Comparison of ENCODE assay signal across 19 cellular contexts in the genomic region with DNA sequence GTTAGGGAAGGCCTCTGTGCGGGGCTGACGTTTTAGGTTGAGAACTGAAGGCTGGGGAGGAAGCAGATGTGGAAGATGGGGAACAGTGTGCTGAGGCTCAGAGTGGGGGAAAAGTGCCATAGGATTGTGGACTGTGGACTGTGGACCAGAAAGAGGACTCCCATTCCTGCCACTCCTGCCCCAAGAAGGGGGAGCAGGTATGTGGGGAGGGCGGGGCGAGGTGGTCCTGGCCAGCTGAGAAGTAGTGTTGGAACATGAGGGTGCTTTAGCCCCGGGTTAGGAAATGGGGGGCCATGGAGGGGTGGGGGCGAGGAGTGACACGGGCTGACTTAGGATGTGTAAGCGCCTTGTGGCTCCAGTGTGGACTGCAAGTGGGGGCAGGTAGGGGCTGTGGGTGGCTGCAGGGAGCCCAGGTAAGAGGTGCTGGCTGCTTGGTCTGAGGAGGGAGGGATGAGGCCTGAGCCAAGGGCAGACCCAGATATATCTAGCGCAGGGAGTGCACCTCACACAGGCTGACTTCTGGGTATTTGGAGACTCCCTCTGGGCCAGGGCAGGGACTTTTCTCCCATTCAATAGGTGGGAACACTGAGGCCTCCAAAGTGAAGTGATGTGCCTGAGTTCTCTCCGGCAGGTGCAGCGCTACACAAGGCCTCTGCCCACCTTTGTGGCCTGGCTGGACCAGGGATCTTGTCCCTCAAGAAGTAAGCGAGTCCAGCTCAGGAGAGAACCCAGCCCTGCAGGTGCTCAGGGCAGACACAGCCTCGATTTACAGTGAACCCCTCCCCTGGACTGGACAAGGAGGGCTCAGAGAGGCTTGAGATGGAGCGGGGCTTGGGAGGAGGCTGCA.
A peak's percentile ranks its signal among the peaks of the same experiment; 100 is the strongest.
DNase-seq lines count a peak whose midpoint lies in the region; ATAC-seq and TF ChIP-seq lines count a peak whose summit lies in the region.
"Had no signal": no experiment of that assay in that cellular context is flagged by ENCODE, and none has a peak within 500 bp of the region (broad histone marks: within the 10 kb centered on the region; RNA-seq: fewer than 3 reads in every experiment).

No MANE protein-coding gene starts in this region.

- no peak for TF ChIP-seq EP300 in esophagus muscularis mucosa (IDR thresholded peaks at IDR 0.05)

- BruUV-seq in IMR-90 (replicated peaks; lab: Mats Ljungman, UMichigan), result no TSS peak

- TF ChIP-seq POLR2A in IMR-90 (IDR thresholded peaks at IDR 0.05; ENCODE audit: low read depth, low read length) (no peak), esophagus muscularis mucosa (IDR thresholded peaks at IDR 0.05; ENCODE audit: low read depth) (no peak)

- TF ChIP-seq RAD21 in IMR-90 (IDR thresholded peaks at IDR 0.05; ENCODE audit: low read length), result no peak

- ATAC-seq in IMR-90 (ENCODE audit: low read depth) (no peak), HG02938 (IDR thresholded peaks at IDR 0.05; ENCODE audit: unreplicated experiment) (no peak)
- ATAC-seq: A549, PC-3 had no signal

- intact Hi-C loops in IMR-90 (cut with micrococcal nuclease) (no loop called here), esophagus muscularis mucosa (cut with DNase I) (no loop called here)

- H3K4me3 Mint-ChIP-seq in activated naive CD8-positive, alpha-beta T cell, result no peak overlapping the region
- H3K4me3 Mint-ChIP-seq in activated naive CD8-positive, alpha-beta T cell treated with anti-CD3 and anti-CD28 coated beads for 36 hours, result no peak overlapping the region
- H3K4me3 Mint-ChIP-seq: HFFc6 had no signal

- H3K9me3 ChIP-seq in IMR-90 (ENCODE audit: control insufficient read depth, insufficient read depth, low read length), result no peaks in the 10 kb centered on the region
- H3K9me3 ChIP-seq in esophagus muscularis mucosa, result no peaks in the 10 kb centered on the region
- H3K9me3 ChIP-seq: A549 had no signal

- peak overlapping the region; percentile 54 for H2AFZ ChIP-seq in IMR-90 (replicated peaks; ENCODE audit: low read length, poor library complexity)

- 87% methylated on average over 3 of the region's 14 CpGs; no CpG with 5 or more reads in 1 of the 2 experiments for WGBS in IMR-90 (ENCODE audit: extremely low coverage in 2 of 2, insufficient read length in 1 of 2), 2 experiments
- WGBS in esophagus muscularis mucosa, result 87% methylated on average over 14 of the region's 14 CpGs

- H3K9me3 Mint-ChIP-seq in activated naive CD8-positive, alpha-beta T cell (ENCODE audit: low read depth), result no peaks in the 10 kb centered on the region
- no peaks in the 10 kb centered on the region for H3K9me3 Mint-ChIP-seq in activated naive CD8-positive, alpha-beta T cell treated with anti-CD3 and anti-CD28 coated beads for 36 hours
- H3K9me3 Mint-ChIP-seq: HFFc6 had no signal

- no peaks in the 10 kb centered on the region for H3K36me3 ChIP-seq in IMR-90 (ENCODE audit: control insufficient read depth, insufficient read depth, low read length)
- no peaks in the 10 kb centered on the region for H3K36me3 ChIP-seq in esophagus muscularis mucosa

- in situ Hi-C loops in IMR-90 (cut with MboI; ENCODE audit: low sequenced_read_pairs), result no loop called here

- H3K27me3 Mint-ChIP-seq in activated naive CD8-positive, alpha-beta T cell, result no peaks in the 10 kb centered on the region
- H3K27me3 Mint-ChIP-seq in activated naive CD8-positive, alpha-beta T cell treated with anti-CD3 and anti-CD28 coated beads for 36 hours, result peaks cover 26% of the 10 kb centered on the region

- no peak overlapping the region for H4K91ac ChIP-seq in IMR-90 (ENCODE audit: insufficient read depth, low read depth, low read length)

- no peaks in the 10 kb centered on the region; the same call in 1 of the 2 replicates for H3K27me3 ChIP-seq in IMR-90 (ENCODE audit: control insufficient read depth, insufficient read depth, low read length)
- H3K27me3 ChIP-seq in esophagus muscularis mucosa, result no peaks in the 10 kb centered on the region

- DNase-seq in activated naive CD8-positive, alpha-beta T cell treated with anti-CD3 and anti-CD28 coated beads for 36 hours, result no peak
- DNase-seq in IMR-90 (no peak), esophagus muscularis mucosa (ENCODE audit: extremely low spot score) (peak; percentile 86), retina (peak; percentile 1), DMS 273 (lab: John Stamatoyannopoulos, UW; ENCODE audit: unreplicated experiment) (no peak)
- no peak for DNase-seq in activated effector memory CD4-positive, alpha-beta T cell treated with anti-CD3 and anti-CD28 coated beads, Interleukin-2, amount 50 U/mL, for 16 hours
- DNase-seq: C1 segment of cervical spinal cord, DMS 273 treated with DMSO at 0.1 percent for 48 hours, GDM1, HFFc6, NCI-H1048, NCI-H1436 treated with DMSO at 0.1 percent for 48 hours, NCI-H510A treated with DMSO at 0.1 percent for 48 hours, NCI-H82, PC-3 had no signal

- POLR2A ChIA-PET in IMR-90 (lab: Charles Lee; ENCODE audit: unreplicated experiment), result no interaction called here

- no peak overlapping the region for H3K14ac ChIP-seq in IMR-90 (replicated peaks; ENCODE audit: low read depth, low read length)

- no peak overlapping the region for H3K4me2 ChIP-seq in IMR-90 (ENCODE audit: low read depth, low read length)
- H3K4me2 ChIP-seq: A549 had no signal

- no peak overlapping the region for H3K4ac ChIP-seq in IMR-90 (ENCODE audit: low read depth, low read length)

- no peak overlapping the region for H3K27ac ChIP-seq in IMR-90 (ENCODE audit: insufficient read depth, low read length)
- no peak overlapping the region for H3K27ac ChIP-seq in esophagus muscularis mucosa (replicated peaks in 1 of 4)
- H3K27ac ChIP-seq: A549, RWPE1 had no signal

- no peak overlapping the region for H4K8ac ChIP-seq in IMR-90 (ENCODE audit: low read depth in 2 of 2, low read length in 2 of 2)

- H3K36me3 Mint-ChIP-seq in activated naive CD8-positive, alpha-beta T cell, result no peaks in the 10 kb centered on the region
- no peaks in the 10 kb centered on the region for H3K36me3 Mint-ChIP-seq in activated naive CD8-positive, alpha-beta T cell treated with anti-CD3 and anti-CD28 coated beads for 36 hours

- H3K4me3 ChIP-seq in IMR-90 (ENCODE audit: insufficient read depth, low read depth, low read length) (no peak overlapping the region), esophagus muscularis mucosa (no peak overlapping the region)
- H3K4me3 ChIP-seq: A549 had no signal

- H3K23ac ChIP-seq in IMR-90 (ENCODE audit: low read depth, low read length), result no peak overlapping the region

- peaks cover 9% of the 10 kb centered on the region; the same call in 1 of the 2 replicates for H3K9me1 ChIP-seq in IMR-90 (ENCODE audit: insufficient read depth, low read length)

- no peak overlapping the region for H2BK120ac ChIP-seq in IMR-90 (ENCODE audit: low read depth, low read length)

- CTCF ChIA-PET in IMR-90 (lab: Yijun Ruan, JAX), result interaction anchor here (0.6 kb wide), 1 partner anchor 525 kb away, joined by 3 read pairs; no protein-coding TSS in a partner anchor

- H3K4me1 ChIP-seq in IMR-90 (ENCODE audit: control insufficient read depth, insufficient read depth, low read length), result peaks cover 6% of the 10 kb centered on the region
- no peaks in the 10 kb centered on the region for H3K4me1 ChIP-seq in esophagus muscularis mucosa

- no peak overlapping the region for H4K5ac ChIP-seq in IMR-90 (ENCODE audit: low read depth, low read length)

- no peak overlapping the region for H2BK15ac ChIP-seq in IMR-90 (ENCODE audit: low read depth, low read length)

- H2BK5ac ChIP-seq in IMR-90 (ENCODE audit: low read depth, low read length, poor library complexity, severe bottlenecking), result no peak overlapping the region

- dilution Hi-C loops in IMR-90 (cut with HindIII; ENCODE audit: low sequenced_read_pairs, unreplicated experiment), result no loop called here

- H4K20me1 ChIP-seq in IMR-90 (ENCODE audit: insufficient read depth, low read length), result no peaks in the 10 kb centered on the region

- TF ChIP-seq CTCF in IMR-90 (conservative IDR thresholded peaks at IDR 0.05; ENCODE audit: low read depth, low read length), result no peak
- no peak for TF ChIP-seq CTCF in esophagus muscularis mucosa (IDR thresholded peaks at IDR 0.05)

- H3K18ac ChIP-seq in IMR-90 (ENCODE audit: low read depth, low read length), result no peak overlapping the region

- H3K9ac ChIP-seq in IMR-90 (ENCODE audit: low read depth, low read length), result no peak overlapping the region

- H3K27ac Mint-ChIP-seq in activated naive CD8-positive, alpha-beta T cell, result peak overlapping the region; percentile 11
- H3K27ac Mint-ChIP-seq in activated naive CD8-positive, alpha-beta T cell treated with anti-CD3 and anti-CD28 coated beads for 36 hours, result no peak overlapping the region
- H3K27ac Mint-ChIP-seq: HFFc6 had no signal

- no peaks in the 10 kb centered on the region for H3K79me1 ChIP-seq in IMR-90 (ENCODE audit: low read depth in 1 of 2, low read length in 2 of 2)

- peaks cover 29% of the 10 kb centered on the region for H3K4me1 Mint-ChIP-seq in activated naive CD8-positive, alpha-beta T cell (ENCODE audit: low read depth)
- peaks cover 33% of the 10 kb centered on the region for H3K4me1 Mint-ChIP-seq in activated naive CD8-positive, alpha-beta T cell treated with anti-CD3 and anti-CD28 coated beads for 36 hours

- H3K56ac ChIP-seq in IMR-90 (ENCODE audit: extremely low read depth, insufficient read depth, low read length), result no peak overlapping the region

- H2AK5ac ChIP-seq in IMR-90 (ENCODE audit: low read depth, low read length), result peak overlapping the region; percentile 60

- H2AK9ac ChIP-seq in IMR-90 (replicated peaks; ENCODE audit: low read depth, low read length, poor library complexity), result no peak overlapping the region

- H2BK20ac ChIP-seq in IMR-90 (ENCODE audit: low read depth, low read length), result no peak overlapping the region

TF ChIP-seq in IMR-90, 13 proteins besides CTCF, POLR2A, EP300 and RAD21 (continues in another document):
- TF ChIP-seq USF2 (IDR thresholded peaks at IDR 0.05; ENCODE audit: low read depth, low read length) (no peak), MAFK (IDR thresholded peaks at IDR 0.05; ENCODE audit: low read depth, low read length) (no peak), BHLHE40 (IDR thresholded peaks at IDR 0.05; ENCODE audit: low read depth, low read length) (no peak), CEBPB (IDR thresholded peaks at IDR 0.05; ENCODE audit: low read depth, low read length) (no peak), RCOR1 (IDR thresholded peaks at IDR 0.05; ENCODE audit: insufficient replicate concordance, low read length) (no peak), SMC3 (IDR thresholded peaks at IDR 0.05; ENCODE audit: low read depth, low read length) (no peak), FOS (IDR thresholded peaks at IDR 0.05; ENCODE audit: low read depth, low read length) (no peak), NFE2L2 (IDR thresholded peaks at IDR 0.05; ENCODE audit: low read depth, low read length) (no peak)

Comparison
In these comparisons a context has a peak if more than half of its experiments do, and no peak if none do; other contexts are left out.
1. DNase-seq: peak in esophagus muscularis mucosa (single experiment) and retina (single experiment); none in activated naive CD8-positive, alpha-beta T cell treated with anti-CD3 and anti-CD28 coated beads for 36 hours (single experiment), IMR-90 (single experiment), DMS 273 (single experiment) and activated effector memory CD4-positive, alpha-beta T cell treated with anti-CD3 and anti-CD28 coated beads, Interleukin-2, amount 50 U/mL, for 16 hours (single experiment).